38 cellular contexts compared by ENCODE assay signal in the genomic region with DNA sequence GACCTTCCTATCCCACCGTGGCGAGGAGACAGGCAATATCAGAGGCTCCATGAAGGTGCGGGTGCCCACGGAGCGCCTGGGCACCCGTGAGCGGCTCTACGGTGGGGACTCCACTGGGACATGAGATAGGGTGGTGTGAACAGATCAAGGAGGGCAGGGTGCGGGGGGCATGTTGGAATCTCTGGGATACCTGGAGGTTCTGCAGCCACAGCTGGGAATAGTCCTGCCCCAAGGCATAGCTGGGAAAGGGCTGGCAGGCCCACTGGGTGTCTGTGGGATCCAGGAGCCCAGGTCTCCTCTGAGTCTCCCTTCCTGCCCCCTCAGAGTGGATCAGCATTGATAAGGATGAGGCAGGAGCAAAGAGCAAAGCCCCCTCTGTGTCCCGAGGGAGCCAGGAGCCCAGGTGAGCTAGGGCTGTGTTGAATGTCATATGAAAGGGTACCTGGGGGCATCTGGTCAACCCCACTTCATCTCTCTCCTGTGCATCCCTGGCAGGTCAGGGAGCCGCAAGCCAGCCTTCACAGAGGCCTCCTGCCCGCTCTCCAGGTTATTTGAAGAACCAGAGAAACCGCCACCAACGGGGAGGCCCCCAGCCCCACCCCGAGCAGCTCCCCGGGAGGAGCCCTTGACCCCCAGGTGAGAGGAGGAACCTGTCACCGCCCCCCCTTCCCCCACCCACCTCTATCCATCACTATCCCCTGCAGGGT. TPM values are rescaled to one million over a fixed set of nuclear protein-coding genes. Genes with fewer than 3 reads are reported as not detected.
DNase-seq lines count a peak whose midpoint lies in the region; ATAC-seq, FAIRE-seq and TF ChIP-seq lines count a peak whose summit lies in the region.
"Had no signal": no experiment of that assay in that cellular context is flagged by ENCODE, and none has a peak within 500 bp of the region (broad histone marks: within the 10 kb centered on the region; RNA-seq: fewer than 3 reads in every experiment).

No MANE protein-coding gene starts in this region.

- H3K4me1 ChIP-seq in kidney (ENCODE audit: control insufficient read depth in 1 of 2, insufficient read depth in 1 of 2, low read depth in 1 of 2, low read length in 2 of 2) (peaks cover 4 to 11% of the 10 kb centered on the region in 2 donors), subcutaneous abdominal adipose tissue (ENCODE audit: control insufficient read depth in 5 of 5, insufficient read depth in 5 of 5, low read length in 5 of 5) (peaks cover 3 to 87% (median 69%) of the 10 kb centered on the region in 5 donors), breast epithelium (peaks cover 0 to 11% of the 10 kb centered on the region in 2 donors)
- H3K4me1 ChIP-seq in naive thymus-derived CD4-positive, alpha-beta T cell (ENCODE audit: control insufficient read depth in 2 of 2, insufficient read depth in 2 of 2, low read length in 2 of 2): peaks cover 0 to 10% of the 10 kb centered on the region in 2 donors

- no peak for TF ChIP-seq POLR2A in breast epithelium (IDR thresholded peaks at IDR 0.05)

- H3K9me3 ChIP-seq in kidney (ENCODE audit: control insufficient read depth in 1 of 2, low read length in 2 of 2): no peaks in the 10 kb centered on the region
- no peaks in the 10 kb centered on the region for H3K9me3 ChIP-seq in subcutaneous abdominal adipose tissue (ENCODE audit: control insufficient read depth in 5 of 5, low read length in 5 of 5)
- H3K9me3 ChIP-seq in breast epithelium: no peaks in the 10 kb centered on the region
- no peaks in the 10 kb centered on the region for H3K9me3 ChIP-seq in naive thymus-derived CD4-positive, alpha-beta T cell (ENCODE audit: control insufficient read depth in 2 of 3, low read length in 3 of 3)
- H3K9me3 ChIP-seq: pancreas, vagina had no signal

- peaks cover 14% of the 10 kb centered on the region for H3K27me3 Mint-ChIP-seq in activated CD8-positive, alpha-beta memory T cell treated with anti-CD3 and anti-CD28 coated beads, Interleukin-2, amount 10 ng/mL, durations not matched to agents 7 days and 5 days
- peaks cover 4 to 15% (median 9%) of the 10 kb centered on the region in 5 donors for H3K27me3 Mint-ChIP-seq in naive thymus-derived CD4-positive, alpha-beta T cell

- no peak for ATAC-seq in activated CD8-positive, alpha-beta memory T cell treated with anti-CD3 and anti-CD28 coated beads, Interleukin-2, amount 10 ng/mL, durations not matched to agents 7 days and 5 days
- no peak for ATAC-seq in naive thymus-derived CD4-positive, alpha-beta T cell
- ATAC-seq: left colon, pancreas had no signal

- H3K27ac ChIP-seq in kidney (ENCODE audit: low read depth in 2 of 2, low read length in 2 of 2) (no peak overlapping the region), subcutaneous abdominal adipose tissue (ENCODE audit: low read depth, low read length) (peak overlapping the region; percentile 39), breast epithelium (peak overlapping the region in 1 of 2 donors; percentile 1)
- H3K27ac ChIP-seq in naive thymus-derived CD4-positive, alpha-beta T cell (ENCODE audit: low read depth, low read length): no peak overlapping the region
- H3K27ac ChIP-seq: pancreas, skin epidermis, vagina, VCaP had no signal

- peaks cover 8% of the 10 kb centered on the region for H3K4me1 Mint-ChIP-seq in activated CD8-positive, alpha-beta memory T cell treated with anti-CD3 and anti-CD28 coated beads, Interleukin-2, amount 10 ng/mL, durations not matched to agents 7 days and 5 days
- H3K4me1 Mint-ChIP-seq in naive thymus-derived CD4-positive, alpha-beta T cell: peaks cover 4 to 18% (median 13%) of the 10 kb centered on the region in 7 donors

- H3K36me3 ChIP-seq in kidney (ENCODE audit: control insufficient read depth in 1 of 2, insufficient read depth in 2 of 2, low read length in 2 of 2) (peaks cover 38 to 61% of the 10 kb centered on the region in 2 donors), subcutaneous abdominal adipose tissue (ENCODE audit: control insufficient read depth in 5 of 5, insufficient read depth in 5 of 5, low read length in 5 of 5) (peaks cover 2 to 76% (median 74%) of the 10 kb centered on the region in 5 donors), breast epithelium (peaks cover 2% of the 10 kb centered on the region)
- peaks cover 0 to 74% (median 3%) of the 10 kb centered on the region in 3 experiments for H3K36me3 ChIP-seq in naive thymus-derived CD4-positive, alpha-beta T cell (ENCODE audit: control insufficient read depth in 2 of 3, insufficient read depth in 3 of 3, low read length in 3 of 3)

- no peak overlapping the region for H3K4me3 Mint-ChIP-seq in activated CD8-positive, alpha-beta memory T cell treated with anti-CD3 and anti-CD28 coated beads, Interleukin-2, amount 10 ng/mL, durations not matched to agents 7 days and 5 days
- no peak overlapping the region for H3K4me3 Mint-ChIP-seq in naive thymus-derived CD4-positive, alpha-beta T cell
- H3K4me3 Mint-ChIP-seq: activated CD4-positive, alpha-beta T cell treated with anti-CD3 and anti-CD28 coated beads, Interleukin-2, amount 10 ng/mL, durations not matched to agents 24 days and 14 days; activated naive CD8-positive, alpha-beta T cell treated with anti-CD3 and anti-CD28 coated beads for 36 hours; activated T-helper 1 cell treated with anti-CD3 and anti-CD28 coated beads, Interleukin-12 subunit alpha, Interleukin-12 subunit beta, Interleukin-2, Interleukin-4 antibody, amounts not matched to agents 30 ng/mL and 10 ng/mL and 1 ng/mL, durations not matched to agents 14 hours and 24 hours and 36 hours; CD4-positive, CD25-positive, alpha-beta regulatory T cell; H9 had no signal

- POLR2A ChIA-PET in naive thymus-derived CD4-positive, alpha-beta T cell (lab: Charles Lee): interaction anchor here (1.7 kb wide), 1 partner anchor 11 kb away, joined by 6 read pairs; the partner anchor contains the start of gene INPPL1

- intact Hi-C loops in kidney (cut with DNase I): no loop called here
- intact Hi-C loops in breast epithelium (cut with DNase I; ENCODE audit: low total_unique reads): no loop called here
- intact Hi-C loops in naive thymus-derived CD4-positive, alpha-beta T cell (cut with micrococcal nuclease): loop anchor here (5.0 kb wide), 2 partner anchors 197 to 208 kb away; partner anchors contain the start of gene CLPB (in 1 of the 2)

- no peaks in the 10 kb centered on the region for H3K9me3 Mint-ChIP-seq in activated CD8-positive, alpha-beta memory T cell treated with anti-CD3 and anti-CD28 coated beads, Interleukin-2, amount 10 ng/mL, durations not matched to agents 7 days and 5 days (ENCODE audit: low read depth)
- H3K9me3 Mint-ChIP-seq in naive thymus-derived CD4-positive, alpha-beta T cell: no peaks in the 10 kb centered on the region
- H3K9me3 Mint-ChIP-seq: activated CD4-positive, alpha-beta T cell treated with anti-CD3 and anti-CD28 coated beads, Interleukin-2, amount 10 ng/mL, durations not matched to agents 24 days and 14 days; activated naive CD8-positive, alpha-beta T cell treated with anti-CD3 and anti-CD28 coated beads for 36 hours; activated T-helper 1 cell treated with anti-CD3 and anti-CD28 coated beads, Interleukin-12 subunit alpha, Interleukin-12 subunit beta, Interleukin-2, Interleukin-4 antibody, amounts not matched to agents 30 ng/mL and 10 ng/mL and 1 ng/mL, durations not matched to agents 14 hours and 24 hours and 36 hours; CD4-positive, CD25-positive, alpha-beta regulatory T cell; neural crest cell had no signal

- no peak overlapping the region for H3K4me3 ChIP-seq in kidney (ENCODE audit: low read length in 2 of 2)
- H3K4me3 ChIP-seq in subcutaneous abdominal adipose tissue (ENCODE audit: low read depth in 1 of 5, low read length in 5 of 5): no peak overlapping the region
- H3K4me3 ChIP-seq in breast epithelium: no peak overlapping the region
- no peak overlapping the region for H3K4me3 ChIP-seq in naive thymus-derived CD4-positive, alpha-beta T cell (ENCODE audit: low read length)
- H3K4me3 ChIP-seq: pancreas, skin epidermis, vagina had no signal

- TF ChIP-seq CTCF in kidney (IDR thresholded peaks at IDR 0.05; ENCODE audit: borderline replicate concordance, extremely low read depth, insufficient read depth): no peak
- no peak for TF ChIP-seq CTCF in breast epithelium (IDR thresholded peaks at IDR 0.05)

- peak; percentile 52 for DNase-seq in activated CD8-positive, alpha-beta memory T cell treated with anti-CD3 and anti-CD28 coated beads for 24 hours
- no peak for DNase-seq in activated CD8-positive, alpha-beta memory T cell treated with anti-CD3 and anti-CD28 coated beads, Interleukin-2, amount 10 ng/mL, durations not matched to agents 7 days and 5 days
- peak; percentile 1 for DNase-seq in HuH-7 (ENCODE audit: low spot score)
- DNase-seq in kidney: peak; percentile 74
- no peak for DNase-seq in breast epithelium (ENCODE audit: low spot score in 2 of 2)
- DNase-seq in RCC 7860 (ENCODE audit: low spot score): no peak
- DNase-seq in naive thymus-derived CD4-positive, alpha-beta T cell: no peak
- DNase-seq: activated CD4-positive, alpha-beta T cell treated with anti-CD3 and anti-CD28 coated beads, Interleukin-2, amount 10 ng/mL, durations not matched to agents 24 days and 14 days; activated naive CD8-positive, alpha-beta T cell treated with anti-CD3 and anti-CD28 coated beads for 36 hours; aorta; CD4-positive, CD25-positive, alpha-beta regulatory T cell; effector CD4-positive, alpha-beta T cell; hippocampal formation; left colon; MM.1S; NCI-H1436; NCI-H2081 treated with DMSO at 0.1 percent for 48 hours; NCI-H2227 treated with DMSO at 0.1 percent for 48 hours; NCI-H526; SHP77 treated with DMSO at 0.1 percent for 48 hours; stimulated activated naive CD4-positive, alpha-beta T cell; T1000 had no signal

- H3K27ac Mint-ChIP-seq in activated CD8-positive, alpha-beta memory T cell treated with anti-CD3 and anti-CD28 coated beads, Interleukin-2, amount 10 ng/mL, durations not matched to agents 7 days and 5 days: no peak overlapping the region
- no peak overlapping the region for H3K27ac Mint-ChIP-seq in naive thymus-derived CD4-positive, alpha-beta T cell
- H3K27ac Mint-ChIP-seq: activated CD4-positive, alpha-beta T cell treated with anti-CD3 and anti-CD28 coated beads, Interleukin-2, amount 10 ng/mL, durations not matched to agents 24 days and 14 days; activated naive CD8-positive, alpha-beta T cell treated with anti-CD3 and anti-CD28 coated beads for 36 hours; activated T-helper 1 cell treated with anti-CD3 and anti-CD28 coated beads, Interleukin-12 subunit alpha, Interleukin-12 subunit beta, Interleukin-2, Interleukin-4 antibody, amounts not matched to agents 30 ng/mL and 10 ng/mL and 1 ng/mL, durations not matched to agents 14 hours and 24 hours and 36 hours; CD4-positive, CD25-positive, alpha-beta regulatory T cell; H9 had no signal

- FAIRE-seq in kidney (lab: Jason Lieb, UNC) (no peak), RCC 7860 (lab: Jason Lieb, UNC) (no peak)
- FAIRE-seq: A204.1, D721Med, GM18507, HTR-8/SVneo, pancreas had no signal

- H3K27me3 ChIP-seq in subcutaneous abdominal adipose tissue (ENCODE audit: control insufficient read depth in 5 of 5, insufficient read depth in 4 of 5, low read length in 5 of 5) (peaks cover 0 to 4% (median 0%) of the 10 kb centered on the region in 5 donors), breast epithelium (no peaks in the 10 kb centered on the region)
- H3K27me3 ChIP-seq in naive thymus-derived CD4-positive, alpha-beta T cell (ENCODE audit: control insufficient read depth in 2 of 2, insufficient read depth in 2 of 2, low read length in 2 of 2): peaks cover 0 to 10% of the 10 kb centered on the region in 2 donors
- H3K27me3 ChIP-seq: pancreas, vagina had no signal

- CTCF ChIA-PET in activated CD8-positive, alpha-beta memory T cell treated with anti-CD3 and anti-CD28 coated beads, Interleukin-2, amount 10 ng/mL, durations not matched to agents 7 days and 5 days (lab: Charles Lee): interaction anchor here (1.1 to 1.8 kb wide), 5 partner anchors 12 to 199 kb away, joined by 3 to 8 read pairs (median 4); partner anchors contain the start of gene CLPB
- CTCF ChIA-PET in naive thymus-derived CD4-positive, alpha-beta T cell (lab: Charles Lee): no interaction called here

- H3K9ac ChIP-seq in kidney (ENCODE audit: low read length in 2 of 2): no peak overlapping the region
- peak overlapping the region in 1 of 5 donors; percentile 47 for H3K9ac ChIP-seq in subcutaneous abdominal adipose tissue (ENCODE audit: low read length in 5 of 5)
- H3K9ac ChIP-seq: KMS-11 had no signal

- H3K36me3 Mint-ChIP-seq in activated CD8-positive, alpha-beta memory T cell treated with anti-CD3 and anti-CD28 coated beads, Interleukin-2, amount 10 ng/mL, durations not matched to agents 7 days and 5 days: peaks cover 24% of the 10 kb centered on the region
- peaks cover 0 to 26% (median 6%) of the 10 kb centered on the region in 5 donors for H3K36me3 Mint-ChIP-seq in naive thymus-derived CD4-positive, alpha-beta T cell

RNA-seq across cellular contexts. Expression of gene PHOX2A, which starts 8.5 kb away (rescaled TPM):
- not detected for total RNA-seq in activated CD8-positive, alpha-beta memory T cell treated with anti-CD3 and anti-CD28 coated beads, Interleukin-2, amount 10 ng/mL, durations not matched to agents 7 days and 5 days
- total RNA-seq in kidney: not detected
- polyA plus RNA-seq in kidney (ENCODE audit: insufficient read depth, low read depth, low replicate concordance): not detected
- total RNA-seq in breast epithelium: not detected
- total RNA-seq in naive thymus-derived CD4-positive, alpha-beta T cell: not detected
- polyA plus RNA-seq in naive thymus-derived CD4-positive, alpha-beta T cell: not detected
- total RNA-seq: activated CD4-positive, alpha-beta T cell treated with anti-CD3 and anti-CD28 coated beads, Interleukin-2, amount 10 ng/mL, durations not matched to agents 24 days and 14 days; activated naive CD8-positive, alpha-beta T cell treated with anti-CD3 and anti-CD28 coated beads for 36 hours; activated T-helper 1 cell treated with anti-CD3 and anti-CD28 coated beads, Interleukin-12 subunit alpha, Interleukin-12 subunit beta, Interleukin-2, Interleukin-4 antibody, amounts not matched to agents 30 ng/mL and 10 ng/mL and 1 ng/mL, durations not matched to agents 14 hours and 24 hours and 36 hours; aorta; CD4-positive, CD25-positive, alpha-beta regulatory T cell; Daoy; renal cortical epithelial cell; temporal lobe had no signal
- polyA plus RNA-seq: aorta; CD4-positive, CD25-positive, alpha-beta regulatory T cell had no signal

RNA-seq across cellular contexts. Expression of gene INPPL1, which starts 10.9 kb away (rescaled TPM):
- 100 to 1,000 TPM; 152 to 157 TPM for total RNA-seq in activated CD8-positive, alpha-beta memory T cell treated with anti-CD3 and anti-CD28 coated beads, Interleukin-2, amount 10 ng/mL, durations not matched to agents 7 days and 5 days
- 120 TPM for total RNA-seq in kidney
- polyA plus RNA-seq in kidney (ENCODE audit: insufficient read depth, low read depth, low replicate concordance): 39.9 TPM
- total RNA-seq in breast epithelium: 10 to 100 TPM; 47.2 to 91.8 (median 73.1) TPM
- total RNA-seq in naive thymus-derived CD4-positive, alpha-beta T cell: 100 to 1,000 TPM; 103 to 182 (median 134) TPM
- polyA plus RNA-seq in naive thymus-derived CD4-positive, alpha-beta T cell: 1 to 10 TPM; 4.1 to 6.3 TPM

RNA-seq across cellular contexts. Expression of gene FOLR2, which starts 18.9 kb away (rescaled TPM):
- not detected for total RNA-seq in activated CD8-positive, alpha-beta memory T cell treated with anti-CD3 and anti-CD28 coated beads, Interleukin-2, amount 10 ng/mL, durations not matched to agents 7 days and 5 days
- 31.9 TPM for total RNA-seq in kidney
- 16.8 TPM for polyA plus RNA-seq in kidney (ENCODE audit: insufficient read depth, low read depth, low replicate concordance)
- total RNA-seq in breast epithelium: 100 to 1,000 TPM in 1 of 3 donors, 10 to 100 TPM in 1, 1 to 10 TPM in 1; 5.2 to 143 (median 16.7) TPM
- total RNA-seq in naive thymus-derived CD4-positive, alpha-beta T cell: 1 to 10 TPM in 3 of 5 experiments, not detected in 2; 1.1 to 2.6 (median 2.4) TPM
- not detected for polyA plus RNA-seq in naive thymus-derived CD4-positive, alpha-beta T cell
- total RNA-seq: activated CD4-positive, alpha-beta T cell treated with anti-CD3 and anti-CD28 coated beads, Interleukin-2, amount 10 ng/mL, durations not matched to agents 24 days and 14 days; activated naive CD8-positive, alpha-beta T cell treated with anti-CD3 and anti-CD28 coated beads for 36 hours; activated T-helper 1 cell treated with anti-CD3 and anti-CD28 coated beads, Interleukin-12 subunit alpha, Interleukin-12 subunit beta, Interleukin-2, Interleukin-4 antibody, amounts not matched to agents 30 ng/mL and 10 ng/mL and 1 ng/mL, durations not matched to agents 14 hours and 24 hours and 36 hours; CD4-positive, CD25-positive, alpha-beta regulatory T cell; Daoy; H9; neural crest cell; renal cortical epithelial cell had no signal

RNA-seq across cellular contexts. Expression of gene FOLR1, which starts 43.6 kb away (rescaled TPM):
- not detected for total RNA-seq in activated CD8-positive, alpha-beta memory T cell treated with anti-CD3 and anti-CD28 coated beads, Interleukin-2, amount 10 ng/mL, durations not matched to agents 7 days and 5 days
- 41.2 TPM for total RNA-seq in kidney
- polyA plus RNA-seq in kidney (ENCODE audit: insufficient read depth, low read depth, low replicate concordance): 297 TPM
- total RNA-seq in breast epithelium: 10 to 100 TPM in 2 of 3 donors, not detected in 1; 11.8 to 45.2 TPM
- total RNA-seq in naive thymus-derived CD4-positive, alpha-beta T cell: not detected
- not detected for polyA plus RNA-seq in naive thymus-derived CD4-positive, alpha-beta T cell
- total RNA-seq: activated CD4-positive, alpha-beta T cell treated with anti-CD3 and anti-CD28 coated beads, Interleukin-2, amount 10 ng/mL, durations not matched to agents 24 days and 14 days; activated naive CD8-positive, alpha-beta T cell treated with anti-CD3 and anti-CD28 coated beads for 36 hours; activated T-helper 1 cell treated with anti-CD3 and anti-CD28 coated beads, Interleukin-12 subunit alpha, Interleukin-12 subunit beta, Interleukin-2, Interleukin-4 antibody, amounts not matched to agents 30 ng/mL and 10 ng/mL and 1 ng/mL, durations not matched to agents 14 hours and 24 hours and 36 hours; aorta; CD4-positive, CD25-positive, alpha-beta regulatory T cell; Daoy; left colon; neural crest cell; vagina had no signal
- polyA plus RNA-seq: aorta; CD4-positive, CD25-positive, alpha-beta regulatory T cell had no signal

Comparison
In these comparisons a context has a peak if more than half of its experiments do, and no peak if none do; other contexts are left out.
1. DNase-seq: peak in activated CD8-positive, alpha-beta memory T cell treated with anti-CD3 and anti-CD28 coated beads for 24 hours (single experiment), HuH-7 (single experiment) and kidney (single experiment); none in activated CD8-positive, alpha-beta memory T cell treated with anti-CD3 and anti-CD28 coated beads, Interleukin-2, amount 10 ng/mL, durations not matched to agents 7 days and 5 days (single experiment), breast epithelium (0 of 2), RCC 7860 (single experiment) and naive thymus-derived CD4-positive, alpha-beta T cell (0 of 9).
2. intact Hi-C loops: an anchor here in naive thymus-derived CD4-positive, alpha-beta T cell (5.0 kb wide); none called in kidney and breast epithelium.